In the genomic region with DNA sequence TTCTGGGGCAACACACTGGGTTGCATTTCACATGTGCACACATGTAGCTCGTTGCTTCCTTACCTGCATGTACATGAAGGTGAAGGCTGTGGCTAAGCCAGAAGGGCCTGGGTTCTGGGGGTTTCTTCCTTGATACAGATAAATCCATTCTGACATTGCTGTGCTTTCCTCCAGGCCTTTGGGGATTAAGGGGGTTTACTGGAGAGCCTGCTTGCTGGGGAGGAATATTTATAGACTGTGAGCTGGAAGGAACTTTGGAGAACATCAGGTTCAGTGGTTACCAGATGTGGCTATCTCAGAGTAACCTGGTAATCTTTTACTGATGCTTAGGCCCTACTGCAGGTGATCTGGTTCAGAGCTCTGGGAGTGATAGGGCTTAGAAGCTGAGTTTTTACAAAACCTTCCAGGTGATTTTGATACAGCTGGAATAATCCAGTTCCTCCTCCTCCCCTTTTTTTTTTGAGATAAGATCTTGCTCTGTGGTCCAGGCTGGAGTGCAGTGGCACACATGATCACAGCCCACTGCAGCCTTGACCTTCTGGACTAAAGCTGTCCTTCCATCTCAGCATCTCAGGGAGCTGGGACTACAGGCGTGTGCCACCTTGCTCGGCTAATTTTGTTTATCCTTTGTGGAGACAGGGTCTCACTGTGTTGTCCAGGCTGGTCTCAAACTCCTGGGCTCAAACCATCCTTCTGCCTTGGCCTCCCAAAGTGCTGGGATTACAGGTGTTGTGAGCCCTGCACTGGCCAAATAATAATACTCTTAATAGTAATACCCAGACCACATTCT, we compare ENCODE assay signal across 23 cellular contexts. TPM values are rescaled to one million over a fixed set of nuclear protein-coding genes. Genes with fewer than 3 reads are reported as not detected.
A peak's percentile ranks its signal among the peaks of the same experiment; 100 is the strongest.
DNase-seq lines count a peak whose midpoint lies in the region; ATAC-seq, FAIRE-seq and TF ChIP-seq lines count a peak whose summit lies in the region.
"Had no signal": no experiment of that assay in that cellular context is flagged by ENCODE, and none has a peak within 500 bp of the region (broad histone marks: within the 10 kb centered on the region; RNA-seq: fewer than 3 reads in every experiment).

No MANE protein-coding gene starts in this region.

- peaks cover 30 to 39% (median 32%) of the 10 kb centered on the region in 3 donors for H3K4me1 Mint-ChIP-seq in IgD-negative memory B cell
- H3K4me1 Mint-ChIP-seq in CD8-positive, alpha-beta memory T cell = peaks cover 27 to 57% (median 46%) of the 10 kb centered on the region in 3 donors
- H3K4me1 Mint-ChIP-seq in activated CD4-positive, alpha-beta T cell treated with anti-CD3 and anti-CD28 coated beads for 36 hours = peaks cover 15% of the 10 kb centered on the region

- H3K27ac ChIP-seq in BLaER1 treated with 17β-estradiol and CSF1 and Interleukin-3, amounts not matched to agents 10 nM and 100 nM = no peak overlapping the region
- H3K27ac ChIP-seq in H1 (ENCODE audit: low read depth, low read length) = no peak overlapping the region
- peak overlapping the region; percentile 63 for H3K27ac ChIP-seq in psoas muscle
- H3K27ac ChIP-seq in CD8-positive, alpha-beta memory T cell (ENCODE audit: low read depth, low read length) = no peak overlapping the region
- H3K27ac ChIP-seq: SK-N-MC had no signal

- no peak overlapping the region for H4K5ac ChIP-seq in H1 (ENCODE audit: insufficient read length, low read depth, low read length)

- peaks cover 54 to 100% (median 99%) of the 10 kb centered on the region in 11 experiments for H4K20me1 ChIP-seq in BLaER1 treated with 17β-estradiol and CSF1 and Interleukin-3, amounts not matched to agents 10 nM and 100 nM
- H4K20me1 ChIP-seq in H1 (replicated peaks in 1 of 2; ENCODE audit: control insufficient read depth in 1 of 2, insufficient read depth in 2 of 2, low read length in 2 of 2) = peaks cover 0 to 3% of the 10 kb centered on the region in 2 experiments

- H3K23me2 ChIP-seq in H1 (ENCODE audit: low read depth, low read length) = no peaks in the 10 kb centered on the region

- H2BK12ac ChIP-seq in H1 (ENCODE audit: low read depth, low read length) = peak overlapping the region; percentile 75; the same call in 1 of the 2 replicates

- peak overlapping the region in 2 of 11 experiments; percentile 25 to 26; a peak in 2 of 22 replicates for H3K9ac ChIP-seq in BLaER1 treated with 17β-estradiol and CSF1 and Interleukin-3, amounts not matched to agents 10 nM and 100 nM
- H3K9ac ChIP-seq in H1 (replicated peaks in 1 of 4; ENCODE audit: extremely low read depth in 1 of 4, low read depth in 3 of 4, low read length in 3 of 4) = no peak overlapping the region; a peak in 1 of 7 replicates

- POLR2A ChIA-PET in H1 (lab: Charles Lee; ENCODE audit: partially characterized antibody) = interaction anchor here (0.7 to 3.5 kb wide), 12 partner anchors 8 to 107 kb away, joined by 3 to 17 read pairs (median 4); a partner anchor contains a TSS
- POLR2A ChIA-PET in CD8-positive, alpha-beta memory T cell (lab: Charles Lee) = interaction anchor here (0.5 kb wide), 1 partner anchor 80 kb away, joined by 3 read pairs; no protein-coding TSS in a partner anchor
- POLR2A ChIA-PET in activated CD4-positive, alpha-beta T cell treated with anti-CD3 and anti-CD28 coated beads for 36 hours (lab: Charles Lee) = interaction anchor here (0.5 to 0.6 kb wide), 4 partner anchors 10 to 180 kb away, joined by 3 to 13 read pairs (median 4); no protein-coding TSS in a partner anchor

- H2AK5ac ChIP-seq in H1 (ENCODE audit: low read depth, low read length) = peak overlapping the region; percentile 83; the same call in 1 of the 2 replicates

- no peak overlapping the region for H3K56ac ChIP-seq in H1 (replicated peaks; ENCODE audit: insufficient read length, low read depth, low read length)

- no peaks in the 10 kb centered on the region for H3K36me3 Mint-ChIP-seq in IgD-negative memory B cell
- peaks cover 0 to 20% (median 0%) of the 10 kb centered on the region in 3 donors for H3K36me3 Mint-ChIP-seq in CD8-positive, alpha-beta memory T cell
- H3K36me3 Mint-ChIP-seq in activated CD4-positive, alpha-beta T cell treated with anti-CD3 and anti-CD28 coated beads for 36 hours (ENCODE audit: low read depth) = peaks cover 2% of the 10 kb centered on the region

- H3K9me3 Mint-ChIP-seq in IgD-negative memory B cell = no peaks in the 10 kb centered on the region
- no peaks in the 10 kb centered on the region for H3K9me3 Mint-ChIP-seq in CD8-positive, alpha-beta memory T cell
- no peaks in the 10 kb centered on the region for H3K9me3 Mint-ChIP-seq in activated CD4-positive, alpha-beta T cell treated with anti-CD3 and anti-CD28 coated beads for 36 hours (ENCODE audit: low read depth)
- H3K9me3 Mint-ChIP-seq: HFFc6; naive thymus-derived CD8-positive, alpha-beta T cell had no signal

- no peak overlapping the region for H2BK120ac ChIP-seq in H1 (replicated peaks; ENCODE audit: low read depth, low read length)

- TF ChIP-seq CTCF in H1 (IDR thresholded peaks at IDR 0.05; ENCODE audit: control extremely low read depth in 1 of 3, insufficient read depth in 1 of 3, low read depth in 1 of 3, low read length in 3 of 3) = no peak
- TF ChIP-seq CTCF in psoas muscle (IDR thresholded peaks at IDR 0.05) = no peak

- peak overlapping the region in 2 of 3 donors; percentile 19 to 82 for H3K27ac Mint-ChIP-seq in IgD-negative memory B cell
- no peak overlapping the region for H3K27ac Mint-ChIP-seq in CD8-positive, alpha-beta memory T cell
- no peak overlapping the region for H3K27ac Mint-ChIP-seq in activated CD4-positive, alpha-beta T cell treated with anti-CD3 and anti-CD28 coated beads for 36 hours
- H3K27ac Mint-ChIP-seq: HFFc6 had no signal

- H4K8ac ChIP-seq in H1 (ENCODE audit: extremely low read depth, insufficient read depth, low read length) = no peak overlapping the region

- CTCF ChIA-PET in H1 (lab: Charles Lee; ENCODE audit: partially characterized antibody) = interaction anchor here (0.8 to 2.8 kb wide), 9 partner anchors 9 to 85 kb away, joined by 3 to 12 read pairs (median 5); no protein-coding TSS in a partner anchor
- CTCF ChIA-PET in CD8-positive, alpha-beta memory T cell (lab: Charles Lee) = interaction anchor here (1.1 kb wide), 1 partner anchor 87 kb away, joined by 3 read pairs; no protein-coding TSS in a partner anchor
- CTCF ChIA-PET in activated CD4-positive, alpha-beta T cell treated with anti-CD3 and anti-CD28 coated beads for 36 hours (lab: Charles Lee) = interaction anchor here (1.2 kb wide), 1 partner anchor 29 kb away, joined by 4 read pairs; no protein-coding TSS in a partner anchor

- no peaks in the 10 kb centered on the region for H3K9me3 ChIP-seq in BLaER1 treated with 17β-estradiol and CSF1 and Interleukin-3, amounts not matched to agents 10 nM and 100 nM (replicated peaks in 1 of 11)
- no peaks in the 10 kb centered on the region for H3K9me3 ChIP-seq in H1 (ENCODE audit: insufficient read depth in 2 of 2, low read depth in 1 of 2, low read length in 1 of 2)
- no peaks in the 10 kb centered on the region for H3K9me3 ChIP-seq in psoas muscle
- no peaks in the 10 kb centered on the region for H3K9me3 ChIP-seq in CD8-positive, alpha-beta memory T cell (ENCODE audit: low read length)

- peak overlapping the region; percentile 25; the same call in 1 of the 2 replicates for H3K18ac ChIP-seq in H1 (ENCODE audit: extremely low read depth, low read length)

- ATAC-seq in psoas muscle (peak in 2 of 4 donors; percentile 43 to 62), HG03159 (IDR thresholded peaks at IDR 0.05; ENCODE audit: unreplicated experiment) (no peak)
- ATAC-seq in activated CD4-positive, alpha-beta T cell treated with anti-CD3 and anti-CD28 coated beads for 36 hours = no peak
- ATAC-seq: naive thymus-derived CD8-positive, alpha-beta T cell had no signal

- TF ChIP-seq POLR2A in H1 (IDR thresholded peaks at IDR 0.05; ENCODE audit: control extremely low read depth in 1 of 2, low read depth in 2 of 2, low read length in 2 of 2) = no peak

- H2BK15ac ChIP-seq in H1 (ENCODE audit: low read length) = peak overlapping the region; percentile 72; the same call in 1 of the 2 replicates

- no peak overlapping the region for H3K4me3 ChIP-seq in BLaER1 treated with 17β-estradiol and CSF1 and Interleukin-3, amounts not matched to agents 10 nM and 100 nM
- H3K4me3 ChIP-seq in H1 (ENCODE audit: extremely low read depth in 1 of 4, insufficient read depth in 2 of 4, low read depth in 3 of 4, low read length in 4 of 4) (no peak overlapping the region), psoas muscle (no peak overlapping the region)
- no peak overlapping the region for H3K4me3 ChIP-seq in CD8-positive, alpha-beta memory T cell (ENCODE audit: low read length)
- H3K4me3 ChIP-seq: SK-N-MC had no signal

- H3K36me3 ChIP-seq in BLaER1 treated with 17β-estradiol and CSF1 and Interleukin-3, amounts not matched to agents 10 nM and 100 nM = peaks cover 5 to 65% (median 21%) of the 10 kb centered on the region in 11 experiments; a peak in 16 of 22 replicates
- H3K36me3 ChIP-seq in H1 (ENCODE audit: control insufficient read depth in 2 of 4, insufficient read depth in 4 of 4, low read length in 3 of 4) (no peaks in the 10 kb centered on the region; a peak in 1 of 8 replicates), psoas muscle (ENCODE audit: insufficient read depth in 1 of 2, low read depth in 1 of 2) (peaks cover 0 to 2% of the 10 kb centered on the region in 2 donors)
- no peaks in the 10 kb centered on the region for H3K36me3 ChIP-seq in CD8-positive, alpha-beta memory T cell (ENCODE audit: insufficient read depth, low read length)

- no peak overlapping the region for H3K14ac ChIP-seq in H1 (ENCODE audit: insufficient read length)

- H2AFZ ChIP-seq in H1 (ENCODE audit: low read length) = no peak overlapping the region

- no peak for TF ChIP-seq EP300 in H1 (IDR thresholded peaks at IDR 0.05; ENCODE audit: borderline replicate concordance in 1 of 2, low read depth in 2 of 2, low read length in 2 of 2)

- 0 out of 2 replicates have a peak overlapping the region, but pooled peaks have one; percentile 48 for H2BK20ac ChIP-seq in H1 (ENCODE audit: low read length)

- peaks cover 8% of the 10 kb centered on the region for H3K79me1 ChIP-seq in H1 (ENCODE audit: low read depth, low read length)

- H3K4me2 ChIP-seq in BLaER1 treated with 17β-estradiol and CSF1 and Interleukin-3, amounts not matched to agents 10 nM and 100 nM = peak overlapping the region in 7 of 11 experiments; percentile 9 to 55 (median 51); a peak in 10 of 22 replicates
- peak overlapping the region; percentile 40 to 50 for H3K4me2 ChIP-seq in H1 (ENCODE audit: insufficient read depth in 1 of 2, low read depth in 2 of 2, low read length in 2 of 2)

- no peak overlapping the region for H3K23ac ChIP-seq in H1 (ENCODE audit: insufficient read length)

- H2BK5ac ChIP-seq in H1 (ENCODE audit: low read depth, low read length) = 0 out of 2 replicates have a peak overlapping the region, but pooled peaks have one; percentile 89

- intact Hi-C loops in psoas muscle (cut with DNase I) = no loop called here
- intact Hi-C loops in activated CD4-positive, alpha-beta T cell treated with anti-CD3 and anti-CD28 coated beads for 36 hours (cut with DNase I, micrococcal nuclease) = no loop called here

- H3K4me3 Mint-ChIP-seq in IgD-negative memory B cell = no peak overlapping the region
- no peak overlapping the region for H3K4me3 Mint-ChIP-seq in CD8-positive, alpha-beta memory T cell
- H3K4me3 Mint-ChIP-seq in activated CD4-positive, alpha-beta T cell treated with anti-CD3 and anti-CD28 coated beads for 36 hours = no peak overlapping the region
- H3K4me3 Mint-ChIP-seq: HFFc6; naive thymus-derived CD8-positive, alpha-beta T cell had no signal

- no peak overlapping the region for H3K4ac ChIP-seq in H1 (replicated peaks; ENCODE audit: insufficient read length, low read depth, low read length)

- TF ChIP-seq RAD21 in H1 (IDR thresholded peaks at IDR 0.05 in 1 of 2, conservative IDR thresholded peaks at IDR 0.05 in 1 of 2; ENCODE audit: low read depth in 2 of 2, low read length in 2 of 2) = no peak

- no peaks in the 10 kb centered on the region for H3K27me3 ChIP-seq in BLaER1 treated with 17β-estradiol and CSF1 and Interleukin-3, amounts not matched to agents 10 nM and 100 nM
- H3K27me3 ChIP-seq in H1 (replicated peaks in 1 of 4; ENCODE audit: control insufficient read depth in 3 of 4, extremely low read depth in 1 of 4, insufficient read depth in 3 of 4, low read length in 3 of 4) (no peaks in the 10 kb centered on the region), psoas muscle (ENCODE audit: insufficient read depth in 3 of 3, low read length in 2 of 3) (no peaks in the 10 kb centered on the region)
- no peaks in the 10 kb centered on the region for H3K27me3 ChIP-seq in CD8-positive, alpha-beta memory T cell (ENCODE audit: insufficient read depth, low read length, poor library complexity, severe bottlenecking)

- 83% methylated on average over 3 of the region's 3 CpGs; no CpG with 5 or more reads in 1 of the 2 experiments for WGBS in H1 (ENCODE audit: extremely low coverage in 1 of 2, insufficient coverage in 1 of 2, insufficient read length in 1 of 2, insufficient replicate concordance in 2 of 2, low coverage in 1 of 2, low lambda C conversion rate in 2 of 2, missing lambda C conversion rate in 1 of 2), 2 experiments
- WGBS in psoas muscle, 3 donors = 63 to 69% (median 65%) methylated on average over 3 of the region's 3 CpGs

- H3K4me1 ChIP-seq in BLaER1 treated with 17β-estradiol and CSF1 and Interleukin-3, amounts not matched to agents 10 nM and 100 nM = peaks cover 6 to 74% (median 53%) of the 10 kb centered on the region in 10 experiments; a peak in 18 of 20 replicates
- H3K4me1 ChIP-seq in H1 (replicated peaks in 1 of 4; ENCODE audit: control insufficient read depth in 3 of 4, insufficient read depth in 4 of 4, low read length in 3 of 4) (peaks cover 4 to 21% (median 14%) of the 10 kb centered on the region in 4 experiments; a peak in 6 of 7 replicates), psoas muscle (peaks cover 71% of the 10 kb centered on the region)
- no peaks in the 10 kb centered on the region for H3K4me1 ChIP-seq in CD8-positive, alpha-beta memory T cell (ENCODE audit: insufficient read depth, low read length)

- H4K91ac ChIP-seq in H1 (replicated peaks; ENCODE audit: insufficient read length, low read length) = no peak overlapping the region

- H3K27me3 Mint-ChIP-seq in IgD-negative memory B cell = no peaks in the 10 kb centered on the region
- H3K27me3 Mint-ChIP-seq in CD8-positive, alpha-beta memory T cell = no peaks in the 10 kb centered on the region
- no peaks in the 10 kb centered on the region for H3K27me3 Mint-ChIP-seq in activated CD4-positive, alpha-beta T cell treated with anti-CD3 and anti-CD28 coated beads for 36 hours
- H3K27me3 Mint-ChIP-seq: naive thymus-derived CD8-positive, alpha-beta T cell had no signal

- peaks cover 5 to 71% of the 10 kb centered on the region in 2 experiments for H3K79me2 ChIP-seq in H1 (ENCODE audit: control insufficient read depth in 1 of 2, insufficient read depth in 2 of 2, low read length in 2 of 2)

- no peak for FAIRE-seq in H1 (lab: Jason Lieb, UNC)
- FAIRE-seq: islet of Langerhans, RCC 7860 had no signal

- DNase-seq in H1 (ENCODE audit: low read depth in 1 of 2, low spot score in 2 of 2) (no peak), psoas muscle (no peak), NCI-H1694 (lab: John Stamatoyannopoulos, UW) (no peak)
- no peak for DNase-seq in CD8-positive, alpha-beta memory T cell
- DNase-seq in activated CD4-positive, alpha-beta T cell treated with anti-CD3 and anti-CD28 coated beads for 36 hours = no peak
- DNase-seq: activated CD4-positive, alpha-beta T cell treated with anti-CD3 and anti-CD28 coated beads for 4 hours; activated CD8-positive, alpha-beta memory T cell treated with anti-CD3 and anti-CD28 coated beads, Interleukin-2, amount 50 U/mL, for 4 hours; activated gamma-delta T cell; COR-L47; effector CD8-positive, alpha-beta T cell; HFFc6; KBM-7; naive thymus-derived CD8-positive, alpha-beta T cell; NCI-H2081; NCI-H446 treated with DMSO at 0.1 percent for 48 hours; NK-92 treated with Interleukin-12 subunit alpha and Interleukin-12 subunit beta, amount 100 ng/mL, for 24 hours; stimulated activated CD8-positive, alpha-beta memory T cell treated with anti-CD3 and anti-CD28 coated beads, Interleukin-4, amount 100 ng/mL, for 48 hours had no signal

RNA-seq across cellular contexts. Expression of a gene that starts 19.9 kb away (rescaled TPM):
- polyA plus RNA-seq in IgD-negative memory B cell (132 TPM), H1 (2011; rRNA removed) (52.8 and 74.1 TPM in 2 replicates), psoas muscle (100 to 1,000 TPM; 346 to 459 (median 402) TPM)
- total RNA-seq in H1 (2021; fragmentation: NEBNext Ultra II Directional; extraction: Animal tissue kit (Norgen Biotek cat#: 25700)) = 72.4 and 75.4 TPM in 2 replicates
- 36.2 TPM for polyA plus RNA-seq in H1 (2011; cell fraction: cytosol; rRNA removed)
- polyA plus RNA-seq in H1 (2011; cell fraction: nucleus; rRNA removed) = 102 TPM
- 54.7 to 79.7 TPM (median 75.7 TPM) in 4 replicates for polyA plus RNA-seq in H1 (2012, experiment 1 of 2)
- polyA plus RNA-seq in H1 (2012, experiment 2 of 2) = 75.0 TPM
- 62.2 TPM for polyA plus RNA-seq in H1 (2013, experiment 1 of 2)
- 53.8 TPM for polyA plus RNA-seq in H1 (2013, experiment 2 of 2)
- polyA minus RNA-seq in H1 (2011; rRNA and poly(A)+ RNA removed) = 33.8 and 43.9 TPM in 2 replicates
- 27.0 TPM for polyA minus RNA-seq in H1 (2011; cell fraction: cytosol; rRNA and poly(A)+ RNA removed)
- polyA minus RNA-seq in H1 (2011; cell fraction: nucleus; rRNA and poly(A)+ RNA removed) = 42.1 TPM
- 100 to 1,000 TPM; 422 to 513 (median 474) TPM for total RNA-seq in psoas muscle
- total RNA-seq in CD8-positive, alpha-beta memory T cell = 100 to 1,000 TPM; 112 to 114 TPM
- polyA plus RNA-seq in CD8-positive, alpha-beta memory T cell = 92.5 TPM
- 100 to 1,000 TPM in 1 of 2 experiments, 10 to 100 TPM in 1; 95.4 to 106 TPM for total RNA-seq in activated CD4-positive, alpha-beta T cell treated with anti-CD3 and anti-CD28 coated beads for 36 hours

RNA-seq across cellular contexts. Expression of a gene that starts 20.3 kb away (rescaled TPM):
- polyA plus RNA-seq in IgD-negative memory B cell = 23.8 TPM
- total RNA-seq in H1 (2021; fragmentation: NEBNext Ultra II Directional; extraction: Animal tissue kit (Norgen Biotek cat#: 25700)) = 109 and 135 TPM in 2 replicates
- 96.7 and 119 TPM in 2 replicates for polyA plus RNA-seq in H1 (2011; rRNA removed)
- polyA plus RNA-seq in H1 (2011; cell fraction: cytosol; rRNA removed) = 134 TPM
- 46.8 TPM for polyA plus RNA-seq in H1 (2011; cell fraction: nucleus; rRNA removed)
- 104 to 127 TPM (median 122 TPM) in 4 replicates for polyA plus RNA-seq in H1 (2012, experiment 1 of 2)
- polyA plus RNA-seq in H1 (2012, experiment 2 of 2) = 152 TPM
- polyA plus RNA-seq in H1 (2013, experiment 1 of 2) = 72.0 TPM
- polyA plus RNA-seq in H1 (2013, experiment 2 of 2) = 66.9 TPM
- 48.6 and 53.7 TPM in 2 replicates for polyA minus RNA-seq in H1 (2011; rRNA and poly(A)+ RNA removed)
- polyA minus RNA-seq in H1 (2011; cell fraction: cytosol; rRNA and poly(A)+ RNA removed) = 24.6 TPM
- polyA minus RNA-seq in H1 (2011; cell fraction: nucleus; rRNA and poly(A)+ RNA removed) = 29.1 TPM
- 10 to 100 TPM; 19.9 to 40.0 (median 23.4) TPM for total RNA-seq in psoas muscle
- 10 to 100 TPM; 34.3 to 79.2 (median 49.0) TPM for polyA plus RNA-seq in psoas muscle
- 100 to 1,000 TPM; 120 to 125 TPM for total RNA-seq in CD8-positive, alpha-beta memory T cell
- 24.9 TPM for polyA plus RNA-seq in CD8-positive, alpha-beta memory T cell
- 10 to 100 TPM; 54.5 to 61.1 TPM for total RNA-seq in activated CD4-positive, alpha-beta T cell treated with anti-CD3 and anti-CD28 coated beads for 36 hours

RNA-seq across cellular contexts. Expression of a gene that starts 42.2 kb away (rescaled TPM):
- polyA plus RNA-seq in IgD-negative memory B cell (52.2 TPM), H1 (2011; rRNA removed) (27.0 and 37.5 TPM in 2 replicates), psoas muscle (10 to 100 TPM in 2 of 3 donors, 1 to 10 TPM in 1; 9.5 to 26.1 (median 23.4) TPM)
- total RNA-seq in H1 (2021; fragmentation: NEBNext Ultra II Directional; extraction: Animal tissue kit (Norgen Biotek cat#: 25700)) = 52.8 and 54.1 TPM in 2 replicates
- 17.4 TPM for polyA plus RNA-seq in H1 (2011; cell fraction: cytosol; rRNA removed)
- polyA plus RNA-seq in H1 (2011; cell fraction: nucleus; rRNA removed) = 22.6 TPM
- 30.2 to 35.8 TPM (median 33.5 TPM) in 4 replicates for polyA plus RNA-seq in H1 (2012, experiment 1 of 2)
- polyA plus RNA-seq in H1 (2012, experiment 2 of 2) = 39.6 TPM
- polyA plus RNA-seq in H1 (2013, experiment 1 of 2) = 27.4 TPM
- polyA plus RNA-seq in H1 (2013, experiment 2 of 2) = 28.2 TPM
- 20.4 and 28.3 TPM in 2 replicates for polyA minus RNA-seq in H1 (2011; rRNA and poly(A)+ RNA removed)
- polyA minus RNA-seq in H1 (2011; cell fraction: cytosol; rRNA and poly(A)+ RNA removed) = 20.0 TPM
- 12.7 TPM for polyA minus RNA-seq in H1 (2011; cell fraction: nucleus; rRNA and poly(A)+ RNA removed)
- 100 to 1,000 TPM in 1 of 4 donors, 10 to 100 TPM in 3; 12.3 to 111 (median 50.9) TPM for total RNA-seq in psoas muscle
- total RNA-seq in CD8-positive, alpha-beta memory T cell = 10 to 100 TPM; 56.4 to 59.8 TPM
- 24.8 TPM for polyA plus RNA-seq in CD8-positive, alpha-beta memory T cell
- total RNA-seq in activated CD4-positive, alpha-beta T cell treated with anti-CD3 and anti-CD28 coated beads for 36 hours = 10 to 100 TPM; 26.5 to 32.3 TPM

RNA-seq across cellular contexts. Expression of a gene that starts 55.5 kb away (rescaled TPM):
- 15.9 TPM for polyA plus RNA-seq in IgD-negative memory B cell
- 34.5 and 39.2 TPM in 2 replicates for total RNA-seq in H1 (2021; fragmentation: NEBNext Ultra II Directional; extraction: Animal tissue kit (Norgen Biotek cat#: 25700))
- 29.7 and 34.0 TPM in 2 replicates for polyA plus RNA-seq in H1 (2011; rRNA removed)
- 31.1 TPM for polyA plus RNA-seq in H1 (2011; cell fraction: cytosol; rRNA removed)
- 26.9 TPM for polyA plus RNA-seq in H1 (2011; cell fraction: nucleus; rRNA removed)
- 25.7 to 32.5 TPM (median 29.8 TPM) in 4 replicates for polyA plus RNA-seq in H1 (2012, experiment 1 of 2)
- 20.3 TPM for polyA plus RNA-seq in H1 (2012, experiment 2 of 2)
- 15.7 TPM for polyA plus RNA-seq in H1 (2013, experiment 1 of 2)
- 16.1 TPM for polyA plus RNA-seq in H1 (2013, experiment 2 of 2)
- polyA minus RNA-seq in H1 (2011; rRNA and poly(A)+ RNA removed) = 36.6 and 42.9 TPM in 2 replicates
- 14.5 TPM for polyA minus RNA-seq in H1 (2011; cell fraction: cytosol; rRNA and poly(A)+ RNA removed)
- polyA minus RNA-seq in H1 (2011; cell fraction: nucleus; rRNA and poly(A)+ RNA removed) = 24.5 TPM
- 10 to 100 TPM; 13.1 to 23.2 (median 18.5) TPM for total RNA-seq in psoas muscle
- 10 to 100 TPM; 17.1 to 28.6 (median 17.2) TPM for polyA plus RNA-seq in psoas muscle
- total RNA-seq in CD8-positive, alpha-beta memory T cell = 10 to 100 TPM; 69.9 to 78.7 TPM
- polyA plus RNA-seq in CD8-positive, alpha-beta memory T cell = 22.6 TPM
- total RNA-seq in activated CD4-positive, alpha-beta T cell treated with anti-CD3 and anti-CD28 coated beads for 36 hours = 10 to 100 TPM; 18.3 to 24.6 TPM

Comparison
In these comparisons a context has a peak if more than half of its experiments do, and no peak if none do; other contexts are left out.
1. H3K27ac Mint-ChIP-seq: peak in IgD-negative memory B cell (2 of 3); none in CD8-positive, alpha-beta memory T cell (0 of 8) and activated CD4-positive, alpha-beta T cell treated with anti-CD3 and anti-CD28 coated beads for 36 hours (single experiment).